In the genomic region with DNA sequence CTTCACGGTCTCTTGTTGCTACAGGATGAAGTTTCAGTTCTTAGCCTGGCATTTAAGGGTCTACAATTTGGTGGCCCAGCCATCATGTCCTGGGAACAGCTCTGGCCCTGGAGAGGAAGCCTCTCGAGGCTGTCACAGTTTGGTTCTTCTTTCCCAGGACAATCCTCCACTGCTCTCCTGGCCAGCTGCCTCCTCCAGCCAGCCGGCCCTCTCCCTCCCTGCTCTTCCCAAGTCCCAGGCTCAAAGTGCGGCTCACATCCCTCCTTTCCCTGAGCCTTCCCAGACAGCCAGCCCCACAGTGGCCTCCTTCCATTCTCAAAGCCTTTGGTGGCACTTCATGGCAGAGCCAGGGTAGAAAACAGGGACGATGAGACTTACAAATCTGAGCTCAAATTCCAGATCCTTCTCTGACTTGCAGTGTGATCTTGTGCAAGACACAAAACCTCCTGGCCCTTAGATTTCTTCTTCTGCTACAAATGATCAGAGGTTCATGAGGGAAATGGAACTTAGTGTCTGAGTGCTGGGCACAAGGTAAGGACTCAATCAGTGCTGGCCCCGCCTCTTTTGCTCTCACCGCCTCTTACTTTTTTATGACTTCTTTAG, we compare ENCODE assay signal across 8 cellular contexts.
DNase-seq lines count a peak whose midpoint lies in the region; TF ChIP-seq lines count a peak whose summit lies in the region.
"Had no signal": no experiment of that assay in that cellular context is flagged by ENCODE, and none has a peak within 500 bp of the region (broad histone marks: within the 10 kb centered on the region; RNA-seq: fewer than 3 reads in every experiment).

No MANE protein-coding gene starts in this region.

- peaks cover 12% of the 10 kb centered on the region for H3K4me1 ChIP-seq in SJCRH30
- peaks cover 13 to 22% (median 19%) of the 10 kb centered on the region in 4 donors for H3K4me1 ChIP-seq in esophagus muscularis mucosa
- H3K4me1 ChIP-seq in MM.1S (ENCODE audit: low read length) = no peaks in the 10 kb centered on the region

- H3K36me3 ChIP-seq in SJCRH30 = no peaks in the 10 kb centered on the region
- H3K36me3 ChIP-seq in esophagus muscularis mucosa = no peaks in the 10 kb centered on the region
- H3K36me3 ChIP-seq in MM.1S (replicated peaks; ENCODE audit: insufficient read depth, low read length) = no peaks in the 10 kb centered on the region

- TF ChIP-seq POLR2A in esophagus muscularis mucosa (IDR thresholded peaks at IDR 0.05; ENCODE audit: low read depth) = no peak

- H3K4me3 ChIP-seq in SJCRH30 (peak overlapping the region; percentile 40), esophagus muscularis mucosa (peak overlapping the region in 1 of 4 donors; percentile 18), MM.1S (ENCODE audit: low read length) (no peak overlapping the region)

- H3K36me3 Mint-ChIP-seq in nephron progenitor cell (ENCODE audit: low read depth) = no peaks in the 10 kb centered on the region

- intact Hi-C loops in esophagus muscularis mucosa (cut with DNase I) = loop anchor here (10.0 kb wide), 1 partner anchor 416 kb away; the partner anchor contains the start of gene CDYL

- no peaks in the 10 kb centered on the region for H3F3A ChIP-seq in MM.1S (ENCODE audit: insufficient read depth, low read length)

- H3K4me3 Mint-ChIP-seq in nephron progenitor cell = no peak overlapping the region

- H3K4me1 Mint-ChIP-seq in nephron progenitor cell = peaks cover 57% of the 10 kb centered on the region

- TF ChIP-seq CTCF in esophagus muscularis mucosa (IDR thresholded peaks at IDR 0.05) (no peak), nephron progenitor cell (IDR thresholded peaks at IDR 0.05) (no peak), MM.1S (IDR thresholded peaks at IDR 0.05; ENCODE audit: low read length) (no peak)

- peak overlapping the region; percentile 96 for H3K27ac Mint-ChIP-seq in nephron progenitor cell

- no peaks in the 10 kb centered on the region for H3K79me2 ChIP-seq in MM.1S (ENCODE audit: low read length)

- H3K27ac ChIP-seq in SJCRH30 = peak overlapping the region; percentile 96
- peak overlapping the region; percentile 79 to 86 (median 84) for H3K27ac ChIP-seq in esophagus muscularis mucosa (replicated peaks in 1 of 4)
- no peak overlapping the region for H3K27ac ChIP-seq in MM.1S (ENCODE audit: low read length)

- H3K9me2 ChIP-seq in MM.1S (replicated peaks; ENCODE audit: insufficient read depth, low read length) = no peaks in the 10 kb centered on the region

- TF ChIP-seq EP300 in esophagus muscularis mucosa (IDR thresholded peaks at IDR 0.05) = no peak

- H3K27me3 Mint-ChIP-seq in nephron progenitor cell (ENCODE audit: low read depth, poor library complexity) = peaks cover 6% of the 10 kb centered on the region

- H3K27me3 ChIP-seq in SJCRH30 (no peaks in the 10 kb centered on the region), esophagus muscularis mucosa (no peaks in the 10 kb centered on the region), MM.1S (replicated peaks; ENCODE audit: insufficient read depth, low read length) (no peaks in the 10 kb centered on the region)

- H3K9ac ChIP-seq in MM.1S (ENCODE audit: low read length) = no peak overlapping the region

- no peaks in the 10 kb centered on the region for H4K20me1 ChIP-seq in MM.1S (ENCODE audit: insufficient read depth, low read length)

- 68% methylated on average over 7 of the region's 7 CpGs for WGBS in esophagus muscularis mucosa

- no peak overlapping the region for H3K4me2 ChIP-seq in MM.1S (ENCODE audit: low read depth, low read length)

- H3K9me3 ChIP-seq in SJCRH30 (replicated peaks) = no peaks in the 10 kb centered on the region
- H3K9me3 ChIP-seq in esophagus muscularis mucosa = no peaks in the 10 kb centered on the region
- H3K9me3 ChIP-seq in MM.1S (replicated peaks; ENCODE audit: insufficient read depth, low read length) = no peaks in the 10 kb centered on the region

- peaks cover 4% of the 10 kb centered on the region for H3K9me3 Mint-ChIP-seq in nephron progenitor cell

- H2AFZ ChIP-seq in MM.1S (ENCODE audit: low read length) = no peak overlapping the region

- DNase-seq in SJCRH30 = peak in 1 of 2 experiments; percentile 48
- DNase-seq in esophagus muscularis mucosa (ENCODE audit: extremely low spot score) = no peak
- DNase-seq in nephron progenitor cell = no peak
- DNase-seq in MM.1S = no peak
- DNase-seq in activated CD4-positive, alpha-beta T cell treated with anti-CD3 and anti-CD28 coated beads, Interleukin-2, amount 50 U/mL, for 48 hours = no peak
- DNase-seq in NCI-H146 treated with DMSO at 0.1 percent for 48 hours (lab: John Stamatoyannopoulos, UW; ENCODE audit: unreplicated experiment) = no peak
- no peak for DNase-seq in NCI-H1436 (lab: John Stamatoyannopoulos, UW)
- DNase-seq: activated T-cell treated with anti-CD3 and anti-CD28 coated beads for 4 hours had no signal
